ENCODE assay signal across 1 cellular context in the genomic region with DNA sequence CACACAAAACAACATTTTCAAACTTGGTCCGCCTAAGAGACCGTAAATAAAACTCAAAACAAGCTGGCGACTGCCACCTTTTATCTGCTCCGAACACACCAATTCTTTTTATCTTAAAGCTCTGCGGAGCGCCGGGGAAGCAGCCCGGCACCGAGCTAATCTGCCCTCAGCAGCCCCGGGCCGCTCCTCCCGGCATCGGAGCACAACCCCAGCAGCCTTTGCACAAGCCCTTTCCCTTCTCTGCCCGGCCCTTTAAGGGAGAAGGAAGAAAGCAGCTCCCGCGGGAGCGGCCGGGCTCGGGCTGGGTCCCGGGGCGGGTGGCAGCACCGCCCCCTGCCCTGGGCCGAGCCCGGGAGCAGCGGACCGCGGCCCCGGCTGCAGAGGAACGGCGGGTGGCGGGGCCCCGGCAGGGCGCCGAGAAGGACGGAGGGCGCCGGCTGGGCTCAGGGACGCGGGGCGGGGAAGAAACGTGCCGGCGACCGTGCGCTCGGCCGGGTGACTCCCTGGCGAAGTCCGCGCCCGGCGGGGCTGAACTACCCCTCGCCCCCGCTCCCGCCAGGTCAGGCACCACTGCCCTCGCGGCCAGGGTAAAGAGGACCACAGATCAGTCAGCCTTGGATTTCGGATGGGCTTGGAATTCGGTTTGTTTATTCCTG.
A peak's percentile ranks its signal among the peaks of the same experiment; 100 is the strongest.
TF ChIP-seq lines count a peak whose summit lies in the region.

No MANE protein-coding gene starts in this region.

TF ChIP-seq in HepG2, 621 proteins besides CTCF, POLR2A, EP300 and RAD21 (continued from another document and continues in another):
- TF ChIP-seq POGK (CRISPR knock-in tag; conservative IDR thresholded peaks at IDR 0.05) (no peak), ZNF878 (CRISPR knock-in tag; IDR thresholded peaks at IDR 0.05) (no peak), ZNF883 (CRISPR knock-in tag; IDR thresholded peaks at IDR 0.05; ENCODE audit: not compliant biosample characterization) (no peak), SALL2 (CRISPR knock-in tag; IDR thresholded peaks at IDR 0.05) (no peak), ZNF687 (CRISPR knock-in tag; IDR thresholded peaks at IDR 0.05) (peak; percentile 45), SP2 (CRISPR knock-in tag; IDR thresholded peaks at IDR 0.05) (no peak), ZFX (CRISPR knock-in tag; IDR thresholded peaks at IDR 0.05; ENCODE audit: low read depth) (0 out of 2 replicates have a peak, but pooled peaks have one; percentile 6), ARID5B (CRISPR knock-in tag; IDR thresholded peaks at IDR 0.05) (0 out of 2 replicates have a peak, but pooled peaks have one; percentile 23), HOXA7 (CRISPR knock-in tag; IDR thresholded peaks at IDR 0.05) (no peak), ZNF101 (CRISPR knock-in tag; IDR thresholded peaks at IDR 0.05; ENCODE audit: borderline replicate concordance, low read depth) (no peak), ZBTB44 (CRISPR knock-in tag; IDR thresholded peaks at IDR 0.05) (no peak), ZNF317 (CRISPR knock-in tag; IDR thresholded peaks at IDR 0.05) (0 out of 2 replicates have a peak, but pooled peaks have one; percentile 15), BHLHE40 (IDR thresholded peaks at IDR 0.05; ENCODE audit: low read length) (peak; percentile 76; the same call in 1 of the 2 replicates), ZNF446 (CRISPR knock-in tag; IDR thresholded peaks at IDR 0.05) (no peak), CC2D1A (CRISPR knock-in tag; IDR thresholded peaks at IDR 0.05) (no peak), ZBTB49 (CRISPR knock-in tag; IDR thresholded peaks at IDR 0.05; ENCODE audit: borderline replicate concordance) (no peak), FOSL2 (CRISPR knock-in tag; IDR thresholded peaks at IDR 0.05) (no peak), MYC (CRISPR knock-in tag; IDR thresholded peaks at IDR 0.05; ENCODE audit: borderline replicate concordance) (0 out of 2 replicates have a peak, but pooled peaks have one; percentile 18)
- TF ChIP-seq, protein P1, sequence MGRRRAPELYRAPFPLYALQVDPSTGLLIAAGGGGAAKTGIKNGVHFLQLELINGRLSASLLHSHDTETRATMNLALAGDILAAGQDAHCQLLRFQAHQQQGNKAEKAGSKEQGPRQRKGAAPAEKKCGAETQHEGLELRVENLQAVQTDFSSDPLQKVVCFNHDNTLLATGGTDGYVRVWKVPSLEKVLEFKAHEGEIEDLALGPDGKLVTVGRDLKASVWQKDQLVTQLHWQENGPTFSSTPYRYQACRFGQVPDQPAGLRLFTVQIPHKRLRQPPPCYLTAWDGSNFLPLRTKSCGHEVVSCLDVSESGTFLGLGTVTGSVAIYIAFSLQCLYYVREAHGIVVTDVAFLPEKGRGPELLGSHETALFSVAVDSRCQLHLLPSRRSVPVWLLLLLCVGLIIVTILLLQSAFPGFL (CRISPR knock-in tag; IDR thresholded peaks at IDR 0.05), result no peak
- TF ChIP-seq, protein P2, sequence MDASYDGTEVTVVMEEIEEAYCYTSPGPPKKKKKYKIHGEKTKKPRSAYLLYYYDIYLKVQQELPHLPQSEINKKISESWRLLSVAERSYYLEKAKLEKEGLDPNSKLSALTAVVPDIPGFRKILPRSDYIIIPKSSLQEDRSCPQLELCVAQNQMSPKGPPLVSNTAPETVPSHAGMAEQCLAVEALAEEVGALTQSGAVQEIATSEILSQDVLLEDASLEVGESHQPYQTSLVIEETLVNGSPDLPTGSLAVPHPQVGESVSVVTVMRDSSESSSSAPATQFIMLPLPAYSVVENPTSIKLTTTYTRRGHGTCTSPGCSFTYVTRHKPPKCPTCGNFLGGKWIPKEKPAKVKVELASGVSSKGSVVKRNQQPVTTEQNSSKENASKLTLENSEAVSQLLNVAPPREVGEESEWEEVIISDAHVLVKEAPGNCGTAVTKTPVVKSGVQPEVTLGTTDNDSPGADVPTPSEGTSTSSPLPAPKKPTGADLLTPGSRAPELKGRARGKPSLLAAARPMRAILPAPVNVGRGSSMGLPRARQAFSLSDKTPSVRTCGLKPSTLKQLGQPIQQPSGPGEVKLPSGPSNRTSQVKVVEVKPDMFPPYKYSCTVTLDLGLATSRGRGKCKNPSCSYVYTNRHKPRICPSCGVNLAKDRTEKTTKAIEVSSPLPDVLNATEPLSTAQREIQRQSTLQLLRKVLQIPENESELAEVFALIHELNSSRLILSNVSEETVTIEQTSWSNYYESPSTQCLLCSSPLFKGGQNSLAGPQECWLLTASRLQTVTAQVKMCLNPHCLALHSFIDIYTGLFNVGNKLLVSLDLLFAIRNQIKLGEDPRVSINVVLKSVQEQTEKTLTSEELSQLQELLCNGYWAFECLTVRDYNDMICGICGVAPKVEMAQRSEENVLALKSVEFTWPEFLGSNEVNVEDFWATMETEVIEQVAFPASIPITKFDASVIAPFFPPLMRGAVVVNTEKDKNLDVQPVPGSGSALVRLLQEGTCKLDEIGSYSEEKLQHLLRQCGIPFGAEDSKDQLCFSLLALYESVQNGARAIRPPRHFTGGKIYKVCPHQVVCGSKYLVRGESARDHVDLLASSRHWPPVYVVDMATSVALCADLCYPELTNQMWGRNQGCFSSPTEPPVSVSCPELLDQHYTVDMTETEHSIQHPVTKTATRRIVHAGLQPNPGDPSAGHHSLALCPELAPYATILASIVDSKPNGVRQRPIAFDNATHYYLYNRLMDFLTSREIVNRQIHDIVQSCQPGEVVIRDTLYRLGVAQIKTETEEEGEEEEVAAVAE (CRISPR knock-in tag; IDR thresholded peaks at IDR 0.05; ENCODE audit: borderline replicate concordance), result no peak
- TF ChIP-seq, protein P3, sequence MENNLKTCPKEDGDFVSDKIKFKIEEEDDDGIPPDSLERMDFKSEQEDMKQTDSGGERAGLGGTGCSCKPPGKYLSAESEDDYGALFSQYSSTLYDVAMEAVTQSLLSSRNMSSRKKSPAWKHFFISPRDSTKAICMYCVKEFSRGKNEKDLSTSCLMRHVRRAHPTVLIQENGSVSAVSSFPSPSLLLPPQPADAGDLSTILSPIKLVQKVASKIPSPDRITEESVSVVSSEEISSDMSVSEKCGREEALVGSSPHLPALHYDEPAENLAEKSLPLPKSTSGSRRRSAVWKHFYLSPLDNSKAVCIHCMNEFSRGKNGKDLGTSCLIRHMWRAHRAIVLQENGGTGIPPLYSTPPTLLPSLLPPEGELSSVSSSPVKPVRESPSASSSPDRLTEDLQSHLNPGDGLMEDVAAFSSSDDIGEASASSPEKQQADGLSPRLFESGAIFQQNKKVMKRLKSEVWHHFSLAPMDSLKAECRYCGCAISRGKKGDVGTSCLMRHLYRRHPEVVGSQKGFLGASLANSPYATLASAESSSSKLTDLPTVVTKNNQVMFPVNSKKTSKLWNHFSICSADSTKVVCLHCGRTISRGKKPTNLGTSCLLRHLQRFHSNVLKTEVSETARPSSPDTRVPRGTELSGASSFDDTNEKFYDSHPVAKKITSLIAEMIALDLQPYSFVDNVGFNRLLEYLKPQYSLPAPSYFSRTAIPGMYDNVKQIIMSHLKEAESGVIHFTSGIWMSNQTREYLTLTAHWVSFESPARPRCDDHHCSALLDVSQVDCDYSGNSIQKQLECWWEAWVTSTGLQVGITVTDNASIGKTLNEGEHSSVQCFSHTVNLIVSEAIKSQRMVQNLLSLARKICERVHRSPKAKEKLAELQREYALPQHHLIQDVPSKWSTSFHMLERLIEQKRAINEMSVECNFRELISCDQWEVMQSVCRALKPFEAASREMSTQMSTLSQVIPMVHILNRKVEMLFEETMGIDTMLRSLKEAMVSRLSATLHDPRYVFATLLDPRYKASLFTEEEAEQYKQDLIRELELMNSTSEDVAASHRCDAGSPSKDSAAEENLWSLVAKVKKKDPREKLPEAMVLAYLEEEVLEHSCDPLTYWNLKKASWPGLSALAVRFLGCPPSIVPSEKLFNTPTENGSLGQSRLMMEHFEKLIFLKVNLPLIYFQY (CRISPR knock-in tag; IDR thresholded peaks at IDR 0.05; ENCODE audit: borderline replicate concordance), result 0 out of 2 replicates have a peak, but pooled peaks have one; percentile 11
- TF ChIP-seq, protein P4, sequence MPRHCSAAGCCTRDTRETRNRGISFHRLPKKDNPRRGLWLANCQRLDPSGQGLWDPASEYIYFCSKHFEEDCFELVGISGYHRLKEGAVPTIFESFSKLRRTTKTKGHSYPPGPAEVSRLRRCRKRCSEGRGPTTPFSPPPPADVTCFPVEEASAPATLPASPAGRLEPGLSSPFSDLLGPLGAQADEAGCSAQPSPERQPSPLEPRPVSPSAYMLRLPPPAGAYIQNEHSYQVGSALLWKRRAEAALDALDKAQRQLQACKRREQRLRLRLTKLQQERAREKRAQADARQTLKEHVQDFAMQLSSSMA (CRISPR knock-in tag; IDR thresholded peaks at IDR 0.05), result no peak
